1 cellular context compared by ENCODE assay signal in genomic region chr17:29079433-29079832, GRCh38.
TF ChIP-seq lines count a peak whose summit lies in the region.

No MANE protein-coding gene starts in this region.

TF ChIP-seq in HEK293, 187 proteins besides CTCF, POLR2A, EP300 and RAD21 (continued from another document):
- 0 out of 2 replicates have a peak, but pooled peaks have one; percentile 12 for TF ChIP-seq ATF2 (tag by site-specific recombination; IDR thresholded peaks at IDR 0.05; ENCODE audit: low read depth)
- no peak for TF ChIP-seq PRDM1 (tag by site-specific recombination; IDR thresholded peaks at IDR 0.05)
